1 cellular context compared by ENCODE assay signal in the genomic region with DNA sequence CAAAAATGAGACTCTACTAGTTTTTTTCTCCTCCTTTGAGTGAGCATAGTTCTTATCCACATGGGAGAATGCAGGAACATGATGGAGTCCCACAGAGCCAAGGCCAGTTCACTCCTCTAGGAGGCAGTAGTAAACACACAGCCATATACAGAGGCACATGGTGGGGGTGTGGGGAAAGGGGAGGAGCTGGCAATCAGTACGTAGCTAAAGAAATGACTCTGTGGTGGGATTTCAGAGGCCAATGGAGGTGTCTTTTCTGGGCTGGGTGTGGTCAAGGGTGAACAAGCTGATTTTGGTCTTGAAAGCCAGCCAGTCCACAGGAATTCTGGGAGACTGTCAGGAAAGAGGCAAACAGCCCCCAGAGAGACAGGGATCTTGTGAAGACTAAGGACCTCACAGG.
TF ChIP-seq lines count a peak whose summit lies in the region.

No MANE protein-coding gene starts in this region.

TF ChIP-seq in HCT116, 20 proteins besides CTCF, POLR2A, EP300 and RAD21:
- TF ChIP-seq, protein P1, sequence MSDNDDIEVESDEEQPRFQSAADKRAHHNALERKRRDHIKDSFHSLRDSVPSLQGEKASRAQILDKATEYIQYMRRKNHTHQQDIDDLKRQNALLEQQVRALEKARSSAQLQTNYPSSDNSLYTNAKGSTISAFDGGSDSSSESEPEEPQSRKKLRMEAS (IDR thresholded peaks at IDR 0.05) = peak; percentile 84
- TF ChIP-seq YY1 (IDR thresholded peaks at IDR 0.05; ENCODE audit: extremely low read depth, insufficient replicate concordance, low read depth, low read length) = peak; percentile 68
- no peak; the same call in 1 of the 2 replicates for TF ChIP-seq EGR1 (IDR thresholded peaks at IDR 0.05; ENCODE audit: low read depth)
- TF ChIP-seq SRF (IDR thresholded peaks at IDR 0.05; ENCODE audit: low read depth) = 0 out of 2 replicates have a peak, but pooled peaks have one; percentile 19
- no peak for TF ChIP-seq CEBPB (IDR thresholded peaks at IDR 0.05; ENCODE audit: low read depth)
- TF ChIP-seq TCF7L2 (IDR thresholded peaks at IDR 0.05; ENCODE audit: borderline replicate concordance, extremely low read depth, insufficient read depth, insufficient read length) = no peak
- no peak for TF ChIP-seq SIN3A (IDR thresholded peaks at IDR 0.05; ENCODE audit: low read depth)
- no peak for TF ChIP-seq ZFX (IDR thresholded peaks at IDR 0.05)
